ENCODE assay signal across 8 cellular contexts in the genomic region with DNA sequence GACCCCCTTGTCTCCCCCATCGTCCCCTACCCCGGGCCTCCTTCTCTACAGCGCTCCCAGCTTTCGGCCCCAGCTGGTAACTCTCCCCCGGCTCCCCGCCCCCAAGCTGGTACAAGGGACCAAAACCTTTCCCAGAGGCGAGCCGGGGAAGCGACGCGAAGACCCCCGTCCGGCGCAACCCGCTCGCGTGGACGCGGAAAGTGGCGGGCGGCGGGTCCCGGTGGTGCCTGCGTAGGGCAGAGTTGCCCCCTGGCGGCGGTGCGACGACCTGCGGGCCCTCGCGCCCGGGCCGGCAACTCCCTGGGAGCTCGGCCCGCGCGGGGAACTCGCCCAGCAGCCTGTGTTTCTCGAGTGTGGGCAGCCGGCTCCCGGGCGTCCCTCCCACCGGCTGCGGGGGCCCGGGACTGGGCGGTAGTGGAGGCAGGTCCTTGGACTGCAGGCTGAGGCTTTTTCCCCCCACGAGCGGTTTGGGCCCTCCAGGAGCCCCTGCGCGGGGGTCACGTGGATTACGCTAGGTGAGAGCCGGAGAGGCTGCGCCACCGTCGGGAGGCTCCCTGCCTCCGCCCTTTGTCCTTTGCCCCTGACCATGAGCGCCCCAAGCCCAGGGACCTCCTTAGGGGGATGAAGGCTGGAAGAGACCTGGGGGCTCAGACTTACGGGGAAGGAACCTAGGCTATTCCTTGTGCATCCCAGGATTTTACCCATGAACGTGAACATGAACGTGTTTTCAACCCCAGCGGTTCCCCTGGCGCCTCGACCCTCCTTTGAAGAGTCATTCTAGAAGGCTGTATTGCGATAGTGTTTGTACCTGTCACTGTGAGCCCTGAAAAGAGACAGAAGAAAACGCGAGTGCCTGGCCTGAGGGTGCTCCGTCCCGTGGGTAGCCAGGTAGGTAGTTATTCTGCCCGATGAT. TPM values are rescaled to one million over a fixed set of nuclear protein-coding genes. Genes with fewer than 3 reads are reported as not detected.
DNase-seq lines count a peak whose midpoint lies in the region; ATAC-seq and TF ChIP-seq lines count a peak whose summit lies in the region.

No MANE protein-coding gene starts in this region.

- H3K36me3 ChIP-seq in endodermal cell (ENCODE audit: control insufficient read depth, insufficient read depth, low read length) (no peaks in the 10 kb centered on the region), thoracic aorta (no peaks in the 10 kb centered on the region)
- no peaks in the 10 kb centered on the region for H3K36me3 ChIP-seq in naive thymus-derived CD4-positive, alpha-beta T cell (ENCODE audit: control insufficient read depth in 2 of 3, insufficient read depth in 3 of 3, low read length in 3 of 3)

- H3K9ac ChIP-seq in endodermal cell (ENCODE audit: extremely low read depth, low read length, poor library complexity, severe bottlenecking) = no peak overlapping the region

- no peaks in the 10 kb centered on the region for H3K36me3 Mint-ChIP-seq in activated CD8-positive, alpha-beta T cell treated with anti-CD3 and anti-CD28 coated beads, Interleukin-2, amount 10 ng/mL, durations not matched to agents 7 days and 5 days (ENCODE audit: low read depth)
- no peaks in the 10 kb centered on the region for H3K36me3 Mint-ChIP-seq in endodermal cell (ENCODE audit: low read depth)
- H3K36me3 Mint-ChIP-seq in naive thymus-derived CD4-positive, alpha-beta T cell = no peaks in the 10 kb centered on the region

- H3K4me3 Mint-ChIP-seq in activated CD8-positive, alpha-beta T cell treated with anti-CD3 and anti-CD28 coated beads, Interleukin-2, amount 10 ng/mL, durations not matched to agents 7 days and 5 days = no peak overlapping the region
- H3K4me3 Mint-ChIP-seq in endodermal cell = peak overlapping the region; percentile 36
- peak overlapping the region in 7 of 10 donors; percentile 25 to 60 (median 45) for H3K4me3 Mint-ChIP-seq in naive thymus-derived CD4-positive, alpha-beta T cell

- H3K4me1 Mint-ChIP-seq in activated CD8-positive, alpha-beta T cell treated with anti-CD3 and anti-CD28 coated beads, Interleukin-2, amount 10 ng/mL, durations not matched to agents 7 days and 5 days (ENCODE audit: low read depth) = peaks cover 22% of the 10 kb centered on the region
- peaks cover 12% of the 10 kb centered on the region for H3K4me1 Mint-ChIP-seq in endodermal cell
- peaks cover 5 to 25% (median 20%) of the 10 kb centered on the region in 7 donors for H3K4me1 Mint-ChIP-seq in naive thymus-derived CD4-positive, alpha-beta T cell

- H3K27ac Mint-ChIP-seq in activated CD8-positive, alpha-beta T cell treated with anti-CD3 and anti-CD28 coated beads, Interleukin-2, amount 10 ng/mL, durations not matched to agents 7 days and 5 days = no peak overlapping the region
- H3K27ac Mint-ChIP-seq in endodermal cell = no peak overlapping the region
- H3K27ac Mint-ChIP-seq in naive thymus-derived CD4-positive, alpha-beta T cell = peak overlapping the region in 2 of 9 donors; percentile 57 to 62

- H3K4me1 ChIP-seq in endodermal cell (ENCODE audit: control insufficient read depth, insufficient read depth, low read length) (peaks cover 3% of the 10 kb centered on the region), thoracic aorta (ENCODE audit: control insufficient read depth in 1 of 2, low read depth in 2 of 2) (peaks cover 11 to 23% of the 10 kb centered on the region in 2 donors)
- H3K4me1 ChIP-seq in naive thymus-derived CD4-positive, alpha-beta T cell (ENCODE audit: control insufficient read depth in 2 of 2, insufficient read depth in 2 of 2, low read length in 2 of 2) = peaks cover 9 to 13% of the 10 kb centered on the region in 2 donors

- peaks cover 55% of the 10 kb centered on the region for H3K27me3 Mint-ChIP-seq in activated CD8-positive, alpha-beta T cell treated with anti-CD3 and anti-CD28 coated beads, Interleukin-2, amount 10 ng/mL, durations not matched to agents 7 days and 5 days (ENCODE audit: low read depth)
- H3K27me3 Mint-ChIP-seq in endodermal cell (ENCODE audit: insufficient read depth) = peaks cover 69% of the 10 kb centered on the region
- peaks cover 68 to 77% (median 76%) of the 10 kb centered on the region in 5 donors for H3K27me3 Mint-ChIP-seq in naive thymus-derived CD4-positive, alpha-beta T cell

- TF ChIP-seq CTCF in GM12865 (IDR thresholded peaks at IDR 0.05; ENCODE audit: insufficient read depth, low read depth, low read length, missing control alignments) = peak; percentile 77
- peak; percentile 97 for TF ChIP-seq CTCF in endodermal cell (conservative IDR thresholded peaks at IDR 0.05)
- TF ChIP-seq CTCF in thoracic aorta (IDR thresholded peaks at IDR 0.05) = peak; percentile 97

- POLR2A ChIA-PET in activated CD8-positive, alpha-beta T cell treated with anti-CD3 and anti-CD28 coated beads, Interleukin-2, amount 10 ng/mL, durations not matched to agents 7 days and 5 days (lab: Charles Lee) = no interaction called here
- POLR2A ChIA-PET in naive thymus-derived CD4-positive, alpha-beta T cell (lab: Charles Lee) = interaction anchor here (1.0 kb wide), 1 partner anchor 235 kb away, joined by 3 read pairs; no protein-coding TSS in a partner anchor

- ATAC-seq in activated CD8-positive, alpha-beta T cell treated with anti-CD3 and anti-CD28 coated beads, Interleukin-2, amount 10 ng/mL, durations not matched to agents 7 days and 5 days = peak; percentile 48
- ATAC-seq in naive thymus-derived CD4-positive, alpha-beta T cell = peak; percentile 70
- ATAC-seq in thoracic aorta (ENCODE audit: insufficient number of reproducible peaks, low FRiP score, low read depth) (no peak), HG02973 (IDR thresholded peaks at IDR 0.05; ENCODE audit: unreplicated experiment) (no peak)

- intact Hi-C loops in naive thymus-derived CD4-positive, alpha-beta T cell (cut with micrococcal nuclease) = loop anchor here (1.0 to 5.0 kb wide), 11 partner anchors 34 to 531 kb away; a partner anchor contains a TSS

- WGBS in endodermal cell (ENCODE audit: insufficient coverage in 1 of 2, insufficient read length in 1 of 2), 2 experiments = 6 to 27% methylated on average over 10 to 70 of the region's 70 CpGs

- H3K4me3 ChIP-seq in GM12865 (ENCODE audit: low read depth, low read length) (no peak overlapping the region), endodermal cell (ENCODE audit: low read length) (peak overlapping the region; percentile 50), thoracic aorta (peak overlapping the region; percentile 70)
- H3K4me3 ChIP-seq in naive thymus-derived CD4-positive, alpha-beta T cell (ENCODE audit: low read length) = no peak overlapping the region

- peaks cover 67% of the 10 kb centered on the region for H3K27me3 ChIP-seq in endodermal cell (ENCODE audit: control insufficient read depth, insufficient read depth, low read length, poor library complexity, severe bottlenecking)
- peaks cover 46 to 59% of the 10 kb centered on the region in 2 donors for H3K27me3 ChIP-seq in naive thymus-derived CD4-positive, alpha-beta T cell (ENCODE audit: control insufficient read depth in 2 of 2, insufficient read depth in 2 of 2, low read length in 2 of 2)
- peaks cover 27% of the 10 kb centered on the region for H3K27me3 ChIP-seq in thoracic aorta (replicated peaks; ENCODE audit: insufficient read depth)

- DNase-seq in GM12865 (ENCODE audit: low read depth) = peak; percentile 67
- DNase-seq in MV-4-11 (lab: John Stamatoyannopoulos, UW) = peak; percentile 5
- peak; percentile 66 for DNase-seq in activated CD8-positive, alpha-beta T cell treated with anti-CD3 and anti-CD28 coated beads, Interleukin-2, amount 10 ng/mL, durations not matched to agents 7 days and 5 days
- peak; percentile 88 for DNase-seq in endodermal cell
- peak; percentile 38 to 74 (median 64) for DNase-seq in naive thymus-derived CD4-positive, alpha-beta T cell
- DNase-seq in thoracic aorta (ENCODE audit: low spot score) = no peak
- DNase-seq in SKM-1 (lab: John Stamatoyannopoulos, UW; ENCODE audit: unreplicated experiment) = no peak

- no peaks in the 10 kb centered on the region for H3K9me3 Mint-ChIP-seq in activated CD8-positive, alpha-beta T cell treated with anti-CD3 and anti-CD28 coated beads, Interleukin-2, amount 10 ng/mL, durations not matched to agents 7 days and 5 days (ENCODE audit: insufficient read depth)
- H3K9me3 Mint-ChIP-seq in endodermal cell = no peaks in the 10 kb centered on the region
- H3K9me3 Mint-ChIP-seq in naive thymus-derived CD4-positive, alpha-beta T cell = peaks cover 0 to 22% (median 11%) of the 10 kb centered on the region in 11 donors

- H3K27ac ChIP-seq in endodermal cell (ENCODE audit: low read depth, low read length) (no peak overlapping the region), thoracic aorta (no peak overlapping the region)
- no peak overlapping the region for H3K27ac ChIP-seq in naive thymus-derived CD4-positive, alpha-beta T cell (ENCODE audit: low read depth, low read length)

- CTCF ChIA-PET in activated CD8-positive, alpha-beta T cell treated with anti-CD3 and anti-CD28 coated beads, Interleukin-2, amount 10 ng/mL, durations not matched to agents 7 days and 5 days (lab: Charles Lee) = interaction anchor here (0.6 to 2.4 kb wide), 24 partner anchors 9 to 840 kb away, joined by 3 to 27 read pairs (median 4); no protein-coding TSS in a partner anchor
- CTCF ChIA-PET in naive thymus-derived CD4-positive, alpha-beta T cell (lab: Charles Lee) = interaction anchor here (0.6 to 1.5 kb wide), 5 partner anchors 10 to 367 kb away, joined by 3 to 6 read pairs (median 3); no protein-coding TSS in a partner anchor

- H3K9me3 ChIP-seq in endodermal cell (ENCODE audit: control insufficient read depth, low read length) (no peaks in the 10 kb centered on the region), thoracic aorta (no peaks in the 10 kb centered on the region)
- peaks cover 0 to 4% (median 0%) of the 10 kb centered on the region in 3 experiments for H3K9me3 ChIP-seq in naive thymus-derived CD4-positive, alpha-beta T cell (ENCODE audit: control insufficient read depth in 2 of 3, low read length in 3 of 3)

RNA-seq across cellular contexts. Expression of a gene that starts 2.9 kb away (rescaled TPM):
- under 1 TPM in 1 of 2 experiments, not detected in 1; 0.13 TPM for total RNA-seq in activated CD8-positive, alpha-beta T cell treated with anti-CD3 and anti-CD28 coated beads, Interleukin-2, amount 10 ng/mL, durations not matched to agents 7 days and 5 days
- total RNA-seq in endodermal cell = under 1 TPM; 0.29 to 0.59 TPM
- polyA plus RNA-seq in endodermal cell (2013, experiment 1 of 2) = 0.64 TPM
- 0.79 TPM for polyA plus RNA-seq in endodermal cell (2013, experiment 2 of 2)
- total RNA-seq in naive thymus-derived CD4-positive, alpha-beta T cell = under 1 TPM in 2 of 5 experiments, not detected in 3; 0.16 to 0.32 TPM
- not detected for polyA plus RNA-seq in naive thymus-derived CD4-positive, alpha-beta T cell
- total RNA-seq in thoracic aorta = 10 to 100 TPM in 1 of 2 donors, 1 to 10 TPM in 1; 6.8 to 10.0 TPM

RNA-seq across cellular contexts. Expression of a gene that starts 46.8 kb away (rescaled TPM):
- total RNA-seq in activated CD8-positive, alpha-beta T cell treated with anti-CD3 and anti-CD28 coated beads, Interleukin-2, amount 10 ng/mL, durations not matched to agents 7 days and 5 days = 100 to 1,000 TPM; 737 to 768 TPM
- total RNA-seq in endodermal cell = 100 to 1,000 TPM; 671 to 739 TPM
- 732 TPM for polyA plus RNA-seq in endodermal cell (2013, experiment 1 of 2)
- polyA plus RNA-seq in endodermal cell (2013, experiment 2 of 2) = 692 TPM
- total RNA-seq in naive thymus-derived CD4-positive, alpha-beta T cell = 100 to 1,000 TPM; 557 to 758 (median 700) TPM
- polyA plus RNA-seq in naive thymus-derived CD4-positive, alpha-beta T cell = 100 to 1,000 TPM; 693 to 843 TPM
- total RNA-seq in thoracic aorta = 100 to 1,000 TPM; 250 to 407 TPM

Comparison
In these comparisons a context has a peak if more than half of its experiments do, and no peak if none do; other contexts are left out.
1. DNase-seq: peak in GM12865 (single experiment), MV-4-11 (single experiment), activated CD8-positive, alpha-beta T cell treated with anti-CD3 and anti-CD28 coated beads, Interleukin-2, amount 10 ng/mL, durations not matched to agents 7 days and 5 days (single experiment), endodermal cell (single experiment) and naive thymus-derived CD4-positive, alpha-beta T cell (9 of 9); none in thoracic aorta (single experiment) and SKM-1 (single experiment).
2. H3K4me3 ChIP-seq: peak in endodermal cell (single experiment) and thoracic aorta (single experiment); none in GM12865 (single experiment) and naive thymus-derived CD4-positive, alpha-beta T cell (single experiment).
3. ATAC-seq: peak in activated CD8-positive, alpha-beta T cell treated with anti-CD3 and anti-CD28 coated beads, Interleukin-2, amount 10 ng/mL, durations not matched to agents 7 days and 5 days (single experiment) and naive thymus-derived CD4-positive, alpha-beta T cell (single experiment); none in thoracic aorta (single experiment) and HG02973 (single experiment).
4. RNA of a gene that starts 2.9 kb away (total RNA-seq): 6.8 to 10.0 TPM in thoracic aorta; 0.29 to 0.59 TPM in endodermal cell, 0.13 TPM in activated CD8-positive, alpha-beta T cell treated with anti-CD3 and anti-CD28 coated beads, Interleukin-2, amount 10 ng/mL, durations not matched to agents 7 days and 5 days and 0.16 to 0.32 TPM in naive thymus-derived CD4-positive, alpha-beta T cell; every median in the first group is over 4 times any median in the second.
5. Peak in every context shown above with its lines, with median percentiles within 50 percentile points of each other: CTCF ChIP-seq.